Comparison of ENCODE assay signal across 10 cellular contexts in genomic region chr3:142029052-142029642, GRCh38.
A peak's percentile ranks its signal among the peaks of the same experiment; 100 is the strongest.
DNase-seq lines count a peak whose midpoint lies in the region; ATAC-seq, FAIRE-seq and TF ChIP-seq lines count a peak whose summit lies in the region.
"Had no signal": no experiment of that assay in that cellular context is flagged by ENCODE, and none has a peak within 500 bp of the region (broad histone marks: within the 10 kb centered on the region; RNA-seq: fewer than 3 reads in every experiment).

No MANE protein-coding gene starts in this region.

- 46% methylated on average over 3 of the region's 3 CpGs for WGBS in A549 (ENCODE audit: missing lambda C conversion rate)

- no peak overlapping the region for H3K4me3 Mint-ChIP-seq in T-helper 2 cell treated with Interferon-gamma antibody and Interleukin-4, amounts not matched to agents 5 μg/mL and 100 μg/mL, for 36 hours
- H3K4me3 Mint-ChIP-seq in CD8-positive, alpha-beta T cell: no peak overlapping the region

- no peak for TF ChIP-seq RAD21 in A549 (conservative IDR thresholded peaks at IDR 0.05 in 1 of 2, IDR thresholded peaks at IDR 0.05 in 1 of 2)

- H3K9me3 ChIP-seq in A549: no peaks in the 10 kb centered on the region
- no peaks in the 10 kb centered on the region for H3K9me3 ChIP-seq in CD8-positive, alpha-beta T cell (ENCODE audit: low read length)

- no peaks in the 10 kb centered on the region for H3K27me3 ChIP-seq in CD8-positive, alpha-beta T cell (ENCODE audit: insufficient read depth, low read length)

- peaks cover 7% of the 10 kb centered on the region; the same call in 1 of the 3 replicates for H3K4me1 ChIP-seq in A549
- peaks cover 6% of the 10 kb centered on the region for H3K4me1 ChIP-seq in CD8-positive, alpha-beta T cell (ENCODE audit: insufficient read depth, low read length)

- no peak for FAIRE-seq in A549 (lab: Jason Lieb, UNC)

- H3K27me3 Mint-ChIP-seq in T-helper 2 cell treated with Interferon-gamma antibody and Interleukin-4, amounts not matched to agents 5 μg/mL and 100 μg/mL, for 36 hours (ENCODE audit: low read depth): no peaks in the 10 kb centered on the region
- no peaks in the 10 kb centered on the region for H3K27me3 Mint-ChIP-seq in CD8-positive, alpha-beta T cell (ENCODE audit: low read depth)

- peaks cover 16% of the 10 kb centered on the region for H3K4me1 Mint-ChIP-seq in T-helper 2 cell treated with Interferon-gamma antibody and Interleukin-4, amounts not matched to agents 5 μg/mL and 100 μg/mL, for 36 hours (ENCODE audit: low read depth)
- H3K4me1 Mint-ChIP-seq in CD8-positive, alpha-beta T cell (ENCODE audit: low read depth): peaks cover 14% of the 10 kb centered on the region

- H3K4me3 ChIP-seq in A549: no peak overlapping the region
- H3K4me3 ChIP-seq in CD8-positive, alpha-beta T cell (ENCODE audit: low read depth, low read length): no peak overlapping the region

- CTCF ChIA-PET in A549 (lab: Yijun Ruan, JAX): interaction anchor here (0.6 kb wide), 1 partner anchor 52 kb away, joined by 3 read pairs; no protein-coding TSS in a partner anchor
- CTCF ChIA-PET in CD8-positive, alpha-beta T cell (lab: Charles Lee): interaction anchor here (0.8 to 1.9 kb wide), 3 partner anchors 12 to 251 kb away, joined by 3 to 4 read pairs (median 3); no protein-coding TSS in a partner anchor

- H3K36me3 Mint-ChIP-seq in T-helper 2 cell treated with Interferon-gamma antibody and Interleukin-4, amounts not matched to agents 5 μg/mL and 100 μg/mL, for 36 hours (ENCODE audit: low read depth): no peaks in the 10 kb centered on the region
- peaks cover 3% of the 10 kb centered on the region for H3K36me3 Mint-ChIP-seq in CD8-positive, alpha-beta T cell

- H3K36me3 ChIP-seq in CD8-positive, alpha-beta T cell (ENCODE audit: insufficient read depth, low read length): no peaks in the 10 kb centered on the region

- POLR2A ChIA-PET in A549 (lab: Yijun Ruan, JAX): no interaction called here
- POLR2A ChIA-PET in CD8-positive, alpha-beta T cell (lab: Charles Lee): interaction anchor here (0.7 to 0.8 kb wide), 2 partner anchors 14 to 111 kb away, joined by 3 to 4 read pairs; no protein-coding TSS in a partner anchor

- no peaks in the 10 kb centered on the region for H3K9me3 Mint-ChIP-seq in T-helper 2 cell treated with Interferon-gamma antibody and Interleukin-4, amounts not matched to agents 5 μg/mL and 100 μg/mL, for 36 hours
- no peaks in the 10 kb centered on the region for H3K9me3 Mint-ChIP-seq in CD8-positive, alpha-beta T cell

- H3K27ac Mint-ChIP-seq in T-helper 2 cell treated with Interferon-gamma antibody and Interleukin-4, amounts not matched to agents 5 μg/mL and 100 μg/mL, for 36 hours: no peak overlapping the region
- no peak overlapping the region for H3K27ac Mint-ChIP-seq in CD8-positive, alpha-beta T cell

- DNase-seq in A549 (ENCODE audit: low read depth in 1 of 2, low spot score in 1 of 2): no peak
- peak; percentile 26 for DNase-seq in NCI-H69 (lab: John Stamatoyannopoulos, UW)
- DNase-seq in left kidney (ENCODE audit: low read depth, low spot score): peak; percentile 6
- no peak for DNase-seq in NCI-H446 (lab: John Stamatoyannopoulos, UW)
- DNase-seq in NCI-H1048 (lab: John Stamatoyannopoulos, UW): no peak
- DNase-seq in T-helper 2 cell treated with Interferon-gamma antibody and Interleukin-4, amounts not matched to agents 5 μg/mL and 100 μg/mL, for 36 hours (ENCODE audit: low spot score): no peak
- DNase-seq in CD8-positive, alpha-beta T cell: no peak
- DNase-seq: activated CD4-positive, alpha-beta T cell treated with anti-CD3 and anti-CD28 coated beads for 1 hour; anterior cingulate cortex had no signal

- TF ChIP-seq POLR2A in A549 (IDR thresholded peaks at IDR 0.05; ENCODE audit: low read length): no peak

- ATAC-seq in A549 (peak in 1 of 2 experiments; percentile 38; a peak in 1 of 6 replicates), GM21447 (IDR thresholded peaks at IDR 0.05; ENCODE audit: unreplicated experiment) (peak; percentile 44)
- no peak for ATAC-seq in CD8-positive, alpha-beta T cell

- H3K27ac ChIP-seq in A549: no peak overlapping the region
- no peak overlapping the region for H3K27ac ChIP-seq in CD8-positive, alpha-beta T cell (ENCODE audit: low read depth, low read length)

- intact Hi-C loops in CD8-positive, alpha-beta T cell (cut with DNase I, micrococcal nuclease): loop anchor here (2.0 to 5.0 kb wide), 4 partner anchors 123 to 973 kb away; partner anchors contain the start of genes U2SURP (in 2 of the 2) and GK5 (in 1 of the 2)

- peak overlapping the region; percentile 72 for H3K4me2 ChIP-seq in A549

- TF ChIP-seq EP300 in A549 (IDR thresholded peaks at IDR 0.05): no peak

- no peak for TF ChIP-seq CTCF in A549 (IDR thresholded peaks at IDR 0.05)
- TF ChIP-seq CTCF in CD8-positive, alpha-beta T cell (IDR thresholded peaks at IDR 0.05): no peak

TF ChIP-seq in A549, 52 proteins besides CTCF, POLR2A, EP300 and RAD21:
- TF ChIP-seq FOSB (CRISPR knock-in tag; IDR thresholded peaks at IDR 0.05) (no peak), ESRRA (IDR thresholded peaks at IDR 0.05; ENCODE audit: borderline replicate concordance, low read length) (no peak), CEBPB (IDR thresholded peaks at IDR 0.05) (no peak), CBX2 (IDR thresholded peaks at IDR 0.05; ENCODE audit: borderline replicate concordance, low read depth) (no peak), RNF2 (IDR thresholded peaks at IDR 0.05; ENCODE audit: borderline replicate concordance, low read depth) (no peak), HDAC2 (IDR thresholded peaks at IDR 0.05) (no peak), RARB (CRISPR knock-in tag; IDR thresholded peaks at IDR 0.05) (no peak), PHF8 (IDR thresholded peaks at IDR 0.05; ENCODE audit: borderline replicate concordance, low read depth) (no peak), RCOR1 (IDR thresholded peaks at IDR 0.05; ENCODE audit: low read depth, low read length) (no peak), ZC3H11A (IDR thresholded peaks at IDR 0.05) (no peak)

Comparison
In these comparisons a context has a peak if more than half of its experiments do, and no peak if none do; other contexts are left out.
1. DNase-seq: peak in NCI-H69 (single experiment) and left kidney (single experiment); none in A549 (0 of 2), NCI-H446 (0 of 2), NCI-H1048 (single experiment), T-helper 2 cell treated with Interferon-gamma antibody and Interleukin-4, amounts not matched to agents 5 μg/mL and 100 μg/mL, for 36 hours (single experiment) and CD8-positive, alpha-beta T cell (0 of 7).